In genomic region chr13:27921961-27922910, GRCh38 we compare ENCODE assay signal across 19 cellular contexts. TPM values are rescaled to one million over a fixed set of nuclear protein-coding genes. Genes with fewer than 3 reads are reported as not detected.
A peak's percentile ranks its signal among the peaks of the same experiment; 100 is the strongest.
DNase-seq lines count a peak whose midpoint lies in the region; ATAC-seq, FAIRE-seq and TF ChIP-seq lines count a peak whose summit lies in the region.
"Had no signal": no experiment of that assay in that cellular context is flagged by ENCODE, and none has a peak within 500 bp of the region (broad histone marks: within the 10 kb centered on the region; RNA-seq: fewer than 3 reads in every experiment).

No MANE protein-coding gene starts in this region.

- H3K4me3 Mint-ChIP-seq in activated CD8-positive, alpha-beta memory T cell treated with anti-CD3 and anti-CD28 coated beads, Interleukin-2, amount 10 ng/mL, durations not matched to agents 7 days and 5 days: no peak overlapping the region

- POLR2A ChIA-PET in SK-N-SH (lab: Yijun Ruan, JAX): no interaction called here

- TF ChIP-seq CTCF in SK-N-SH (IDR thresholded peaks at IDR 0.05) (no peak), GM20000 (IDR thresholded peaks at IDR 0.05; ENCODE audit: extremely low read depth, missing control alignments) (no peak), pancreas (IDR thresholded peaks at IDR 0.05) (no peak), sigmoid colon (IDR thresholded peaks at IDR 0.05) (no peak)

- CTCF ChIA-PET in SK-N-SH (lab: Yijun Ruan, JAX): interaction anchor here (1.5 to 2.5 kb wide), 2 partner anchors 31 to 32 kb away, joined by 3 to 12 read pairs; no protein-coding TSS in a partner anchor
- CTCF ChIA-PET in activated CD8-positive, alpha-beta memory T cell treated with anti-CD3 and anti-CD28 coated beads, Interleukin-2, amount 10 ng/mL, durations not matched to agents 7 days and 5 days (lab: Charles Lee): interaction anchor here (1.0 to 1.3 kb wide), 2 partner anchors 32 to 96 kb away, joined by 4 to 5 read pairs; no protein-coding TSS in a partner anchor

- H3K27me3 ChIP-seq in SK-N-SH (ENCODE audit: insufficient read depth) (peaks cover 98% of the 10 kb centered on the region), endocrine pancreas (ENCODE audit: control insufficient read depth, insufficient read depth, low read length) (no peaks in the 10 kb centered on the region), pancreas (no peaks in the 10 kb centered on the region), sigmoid colon (peaks cover 86 to 100% (median 96%) of the 10 kb centered on the region in 3 donors)
- H3K27me3 ChIP-seq: testis had no signal

- H3K9me2 ChIP-seq in SK-N-SH: no peaks in the 10 kb centered on the region

- no peak overlapping the region for H3K4me2 ChIP-seq in SK-N-SH

- H3K9me3 ChIP-seq in SK-N-SH (no peaks in the 10 kb centered on the region), endocrine pancreas (ENCODE audit: control insufficient read depth, low read length) (no peaks in the 10 kb centered on the region), pancreas (no peaks in the 10 kb centered on the region), sigmoid colon (no peaks in the 10 kb centered on the region)
- H3K9me3 ChIP-seq: SJCRH30, testis had no signal

- TF ChIP-seq EP300 in SK-N-SH (IDR thresholded peaks at IDR 0.05; ENCODE audit: borderline replicate concordance in 1 of 2, low read depth in 1 of 2, low read length in 1 of 2): no peak
- TF ChIP-seq EP300 in sigmoid colon (IDR thresholded peaks at IDR 0.05): no peak

- no peak overlapping the region for H3K27ac Mint-ChIP-seq in activated CD8-positive, alpha-beta memory T cell treated with anti-CD3 and anti-CD28 coated beads, Interleukin-2, amount 10 ng/mL, durations not matched to agents 7 days and 5 days

- no peaks in the 10 kb centered on the region for H3K4me1 ChIP-seq in SK-N-SH (ENCODE audit: control insufficient read depth in 1 of 2, insufficient read depth in 2 of 2, low read depth in 1 of 2, low read length in 1 of 2)
- H3K4me1 ChIP-seq in endocrine pancreas (ENCODE audit: control insufficient read depth, insufficient read depth, low read length): no peaks in the 10 kb centered on the region
- H3K4me1 ChIP-seq in pancreas: peaks cover 0 to 10% (median 0%) of the 10 kb centered on the region in 3 donors
- peaks cover 0 to 55% (median 46%) of the 10 kb centered on the region in 4 donors for H3K4me1 ChIP-seq in sigmoid colon
- H3K4me1 ChIP-seq: SJCRH30 had no signal

- peaks cover 2% of the 10 kb centered on the region for H3K36me3 Mint-ChIP-seq in activated CD8-positive, alpha-beta memory T cell treated with anti-CD3 and anti-CD28 coated beads, Interleukin-2, amount 10 ng/mL, durations not matched to agents 7 days and 5 days

- H3K27ac ChIP-seq in SK-N-SH (ENCODE audit: low read depth in 2 of 2, low read length in 1 of 2) (no peak overlapping the region), pancreas (peak overlapping the region; percentile 32 to 87 (median 80)), sigmoid colon (no peak overlapping the region)
- H3K27ac ChIP-seq: 22Rv1, C4-2B, SJCRH30, testis had no signal

- no peaks in the 10 kb centered on the region for H3K9me3 Mint-ChIP-seq in activated CD8-positive, alpha-beta memory T cell treated with anti-CD3 and anti-CD28 coated beads, Interleukin-2, amount 10 ng/mL, durations not matched to agents 7 days and 5 days (ENCODE audit: low read depth)
- H3K9me3 Mint-ChIP-seq: activated naive CD4-positive, alpha-beta T cell treated with anti-CD3 and anti-CD28 coated beads, Interleukin-2, amount 50 U/mL, for 72 hours had no signal

- H3K9ac ChIP-seq in SK-N-SH (no peak overlapping the region), endocrine pancreas (ENCODE audit: control insufficient read depth, insufficient read depth, low read length) (peak overlapping the region; percentile 77)

- TF ChIP-seq POLR2A in GM18505 (IDR thresholded peaks at IDR 0.05; ENCODE audit: borderline replicate concordance, extremely low read depth, insufficient read depth, insufficient read length) (no peak), sigmoid colon (IDR thresholded peaks at IDR 0.05) (no peak)

- no peak for FAIRE-seq in pancreas (lab: Jason Lieb, UNC)
- FAIRE-seq: bronchial epithelial cell had no signal

- WGBS in SK-N-SH (ENCODE audit: low lambda C conversion rate): 7% methylated on average over 28 of the region's 41 CpGs
- 56 to 59% methylated on average over 41 of the region's 41 CpGs for WGBS in pancreas, 2 donors
- WGBS in sigmoid colon, 2 donors: 15 to 28% methylated on average over 41 of the region's 41 CpGs

- ATAC-seq in SK-N-SH treated with all-trans-retinoic acid at 6 μM for 48 hours (no peak), pancreas (no peak), GM18505 (IDR thresholded peaks at IDR 0.05; ENCODE audit: unreplicated experiment) (no peak)
- no peak for ATAC-seq in activated CD8-positive, alpha-beta memory T cell treated with anti-CD3 and anti-CD28 coated beads, Interleukin-2, amount 10 ng/mL, durations not matched to agents 7 days and 5 days

- H3K4me1 Mint-ChIP-seq in activated CD8-positive, alpha-beta memory T cell treated with anti-CD3 and anti-CD28 coated beads, Interleukin-2, amount 10 ng/mL, durations not matched to agents 7 days and 5 days: peaks cover 11% of the 10 kb centered on the region

- H3K79me2 ChIP-seq in SK-N-SH (ENCODE audit: insufficient read depth): no peaks in the 10 kb centered on the region

- H3K36me3 ChIP-seq in SK-N-SH (replicated peaks in 1 of 2; ENCODE audit: control insufficient read depth in 1 of 2, insufficient read depth in 2 of 2, low read length in 1 of 2) (no peaks in the 10 kb centered on the region), endocrine pancreas (ENCODE audit: control insufficient read depth, insufficient read depth, low read length) (peaks cover 24% of the 10 kb centered on the region), pancreas (peaks cover 0 to 6% (median 0%) of the 10 kb centered on the region in 3 donors), sigmoid colon (no peaks in the 10 kb centered on the region)
- H3K36me3 ChIP-seq: SJCRH30 had no signal

- H3F3A ChIP-seq in SK-N-SH (replicated peaks; ENCODE audit: insufficient read depth): no peaks in the 10 kb centered on the region

- intact Hi-C loops in pancreas (cut with DNase I): no loop called here
- intact Hi-C loops in sigmoid colon (cut with DNase I): no loop called here

- H3K4me3 ChIP-seq in SK-N-SH (ENCODE audit: low read depth in 2 of 2, low read length in 1 of 2): no peak overlapping the region
- H3K4me3 ChIP-seq in endocrine pancreas (ENCODE audit: control insufficient read depth, insufficient read depth, low read length): peak overlapping the region; percentile 91
- peak overlapping the region; percentile 68 to 86 (median 80) for H3K4me3 ChIP-seq in pancreas
- H3K4me3 ChIP-seq in sigmoid colon: no peak overlapping the region
- H3K4me3 ChIP-seq: SJCRH30 had no signal

- TF ChIP-seq RAD21 in SK-N-SH (IDR thresholded peaks at IDR 0.05; ENCODE audit: low read length): no peak

- H4K20me1 ChIP-seq in SK-N-SH (ENCODE audit: insufficient read depth): no peaks in the 10 kb centered on the region

- H2AFZ ChIP-seq in SK-N-SH (ENCODE audit: low read depth): no peak overlapping the region

- DNase-seq in SK-N-SH (peak; percentile 24), GM20000 (ENCODE audit: low spot score) (peak; percentile 64), pancreas (no peak), sigmoid colon (no peak)
- DNase-seq in activated CD8-positive, alpha-beta memory T cell treated with anti-CD3 and anti-CD28 coated beads, Interleukin-2, amount 10 ng/mL, durations not matched to agents 7 days and 5 days: no peak
- DNase-seq: activated CD8-positive, alpha-beta memory T cell treated with anti-CD3 and anti-CD28 coated beads for 24 hours; NCI-H187; SJCRH30; testis had no signal

- H3K27me3 Mint-ChIP-seq in activated CD8-positive, alpha-beta memory T cell treated with anti-CD3 and anti-CD28 coated beads, Interleukin-2, amount 10 ng/mL, durations not matched to agents 7 days and 5 days: peaks cover 87% of the 10 kb centered on the region

TF ChIP-seq in SK-N-SH, 30 proteins besides CTCF, POLR2A, EP300 and RAD21 (continues in another document):
- no peak for TF ChIP-seq FOSL2 (IDR thresholded peaks at IDR 0.05; ENCODE audit: borderline replicate concordance, low read depth)
- TF ChIP-seq TAF1 (IDR thresholded peaks at IDR 0.05; ENCODE audit: borderline replicate concordance, low read depth, low read length): no peak
- TF ChIP-seq ELF1 (IDR thresholded peaks at IDR 0.05): no peak
- no peak for TF ChIP-seq SIN3A (IDR thresholded peaks at IDR 0.05; ENCODE audit: borderline replicate concordance, low read depth, low read length)
- no peak for TF ChIP-seq POLR2AphosphoS5 (IDR thresholded peaks at IDR 0.05; ENCODE audit: low read depth, low read length)

TF ChIP-seq in SK-N-SH treated with all-trans-retinoic acid at 6 μM for 48 hours, 23 proteins besides CTCF, POLR2A, EP300 and RAD21 (continues in another document):
- TF ChIP-seq ISL1 (CRISPR knock-in tag; IDR thresholded peaks at IDR 0.05): no peak
- no peak for TF ChIP-seq ZNF8 (CRISPR knock-in tag; IDR thresholded peaks at IDR 0.05)

RNA-seq across cellular contexts. Expression of gene PDX1, which starts 2.4 kb away (rescaled TPM):
- polyA plus RNA-seq in SK-N-SH (2012; rRNA removed) (not detected in 2 replicates), pancreas (10 to 100 TPM; 15.7 to 26.1 TPM), sigmoid colon (under 1 TPM in 2 of 3 donors, not detected in 1; under 0.01 to 0.39 TPM)
- polyA plus RNA-seq in SK-N-SH (2012; cell fraction: cytosol; rRNA removed): not detected in 2 replicates
- not detected in 2 replicates for polyA plus RNA-seq in SK-N-SH (2012; cell fraction: nucleus; rRNA removed)
- total RNA-seq in pancreas (10 to 100 TPM in 5 of 6 donors, 1 to 10 TPM in 1; 8.0 to 17.1 (median 12.3) TPM), sigmoid colon (not detected)
- total RNA-seq in activated CD8-positive, alpha-beta memory T cell treated with anti-CD3 and anti-CD28 coated beads, Interleukin-2, amount 10 ng/mL, durations not matched to agents 7 days and 5 days: not detected
- total RNA-seq: activated naive CD4-positive, alpha-beta T cell treated with anti-CD3 and anti-CD28 coated beads, Interleukin-2, amount 50 U/mL, for 72 hours; bronchial epithelial cell; H4; renal cortical epithelial cell; SJCRH30 had no signal

RNA-seq across cellular contexts. Expression of gene CDX2, which starts 46.9 kb away (rescaled TPM):
- polyA plus RNA-seq in SK-N-SH (2012; rRNA removed): not detected in 2 replicates
- polyA plus RNA-seq in SK-N-SH (2012; cell fraction: cytosol; rRNA removed): not detected in 2 replicates
- polyA plus RNA-seq in SK-N-SH (2012; cell fraction: nucleus; rRNA removed): not detected in 2 replicates
- 1 to 10 TPM; 2.8 to 6.0 (median 4.8) TPM for total RNA-seq in pancreas
- 1 to 10 TPM; 3.5 to 6.9 TPM for polyA plus RNA-seq in pancreas
- total RNA-seq in activated CD8-positive, alpha-beta memory T cell treated with anti-CD3 and anti-CD28 coated beads, Interleukin-2, amount 10 ng/mL, durations not matched to agents 7 days and 5 days: not detected
- not detected for total RNA-seq in sigmoid colon
- 100 to 1,000 TPM; 146 to 220 (median 168) TPM for polyA plus RNA-seq in sigmoid colon
- total RNA-seq: activated naive CD4-positive, alpha-beta T cell treated with anti-CD3 and anti-CD28 coated beads, Interleukin-2, amount 50 U/mL, for 72 hours; bronchial epithelial cell; H4; left lobe of liver; renal cortical epithelial cell; SJCRH30 had no signal

Comparison
In these comparisons a context has a peak if more than half of its experiments do, and no peak if none do; other contexts are left out.
1. DNase-seq: peak in SK-N-SH (single experiment) and GM20000 (single experiment); none in pancreas (0 of 6), activated CD8-positive, alpha-beta memory T cell treated with anti-CD3 and anti-CD28 coated beads, Interleukin-2, amount 10 ng/mL, durations not matched to agents 7 days and 5 days (single experiment) and sigmoid colon (single experiment).
2. H3K27ac ChIP-seq: peak in pancreas (4 of 4); none in SK-N-SH (0 of 2) and sigmoid colon (0 of 4).
3. H3K4me3 ChIP-seq: peak in endocrine pancreas (single experiment) and pancreas (4 of 4); none in SK-N-SH (0 of 2) and sigmoid colon (0 of 4).
4. RNA of gene PDX1, which starts 2.4 kb away (total RNA-seq): 8.0 to 17.1 TPM in pancreas; not detected in activated CD8-positive, alpha-beta memory T cell treated with anti-CD3 and anti-CD28 coated beads, Interleukin-2, amount 10 ng/mL, durations not matched to agents 7 days and 5 days and not detected in sigmoid colon; every median in the first group is over 4 times any median in the second.